16 cellular contexts compared by ENCODE assay signal in genomic region chr9:131436386-131436785, GRCh38. TPM values are rescaled to one million over a fixed set of nuclear protein-coding genes. Genes with fewer than 3 reads are reported as not detected.
DNase-seq lines count a peak whose midpoint lies in the region; ATAC-seq and TF ChIP-seq lines count a peak whose summit lies in the region.
"Had no signal": no experiment of that assay in that cellular context is flagged by ENCODE, and none has a peak within 500 bp of the region (broad histone marks: within the 10 kb centered on the region; RNA-seq: fewer than 3 reads in every experiment).

No MANE protein-coding gene starts in this region.

- H3K79me1 ChIP-seq in H9 (ENCODE audit: insufficient read depth, low read depth, low read length, poor library complexity, severe bottlenecking) (peaks cover 8% of the 10 kb centered on the region), trophoblast cell (ENCODE audit: low read length) (no peaks in the 10 kb centered on the region)

- whole genome bisulfite sequencing in H9 (ENCODE audit: extremely low coverage, insufficient read length, low lambda C conversion rate), result no CpG with 5 or more reads among the region's 12 CpGs
- 68 to 72% (median 70%) methylated on average over 12 of the region's 12 CpGs for WGBS in heart left ventricle, 4 donors
- no CpG with 5 or more reads among the region's 12 CpGs for WGBS in trophoblast cell (ENCODE audit: extremely low coverage, insufficient coverage, insufficient read length)

- H3K4ac ChIP-seq in H9 (ENCODE audit: low read depth, low read length) (no peak overlapping the region), trophoblast cell (ENCODE audit: low read depth, low read length) (peak overlapping the region; percentile 4)

- peak overlapping the region; percentile 85 to 94 (median 92) for H3K27ac Mint-ChIP-seq in H9
- H3K27ac Mint-ChIP-seq in activated naive CD8-positive, alpha-beta T cell treated with anti-CD3 and anti-CD28 coated beads, Interleukin-2, amount 50 U/mL, for 24 hours, result peak overlapping the region; percentile 33

- no peak for TF ChIP-seq POLR2A in heart left ventricle (IDR thresholded peaks at IDR 0.05)

- H3K14ac ChIP-seq in H9 (ENCODE audit: insufficient read depth, low read length) (peak overlapping the region; percentile 45; the same call in 1 of the 2 replicates), trophoblast cell (ENCODE audit: low read length) (no peak overlapping the region)

- no peak overlapping the region for H3K23ac ChIP-seq in H9 (ENCODE audit: insufficient read length, low read depth, low read length)
- H3K23ac ChIP-seq in trophoblast cell (ENCODE audit: low read length), result no peak overlapping the region

- H3K56ac ChIP-seq in H9 (ENCODE audit: insufficient read length, low read depth, low read length), result no peak overlapping the region

- intact Hi-C loops in heart left ventricle (cut with DNase I) (loop anchor here in 1 of 10 donors (5.0 kb wide), 1 partner anchor 44 kb away; the partner anchor contains the start of gene PRRC2B), posterior cingulate gyrus (cut with DNase I) (no loop called here)

- no peaks in the 10 kb centered on the region for H4K20me1 ChIP-seq in H9 (ENCODE audit: control insufficient read depth, insufficient read depth, insufficient read length)

- H3K9ac ChIP-seq in H9 (ENCODE audit: extremely low read depth, insufficient read length, low read length) (no peak overlapping the region), trophoblast cell (ENCODE audit: low read length) (no peak overlapping the region)

- H3K4me3 ChIP-seq in heart left ventricle, result peak overlapping the region in 1 of 12 donors; percentile 18
- no peak overlapping the region for H3K4me3 ChIP-seq in trophoblast cell (ENCODE audit: low read depth, low read length)
- H3K4me3 ChIP-seq: BLaER1 treated with 17β-estradiol and CSF1 and Interleukin-3, amounts not matched to agents 10 nM and 100 nM had no signal

- H3K27me3 Mint-ChIP-seq in H9 (ENCODE audit: low read depth), result no peaks in the 10 kb centered on the region
- no peaks in the 10 kb centered on the region for H3K27me3 Mint-ChIP-seq in activated naive CD8-positive, alpha-beta T cell treated with anti-CD3 and anti-CD28 coated beads, Interleukin-2, amount 50 U/mL, for 24 hours

- no peak overlapping the region for H2BK120ac ChIP-seq in H9 (ENCODE audit: low read depth, low read length, poor library complexity, severe bottlenecking)
- no peak overlapping the region for H2BK120ac ChIP-seq in trophoblast cell (ENCODE audit: insufficient read depth, low read length, poor library complexity)

- H2BK12ac ChIP-seq in H9 (ENCODE audit: insufficient read length, low read depth, low read length) (no peak overlapping the region), trophoblast cell (ENCODE audit: low read length) (no peak overlapping the region)

- H2BK15ac ChIP-seq in H9 (ENCODE audit: low read depth, low read length), result no peak overlapping the region

- H3K27ac ChIP-seq in H9 (ENCODE audit: insufficient read length, low read depth, low read length), result peak overlapping the region; percentile 64
- H3K27ac ChIP-seq in heart left ventricle, result peak overlapping the region in 8 of 12 donors; percentile 14 to 68 (median 29)
- H3K27ac ChIP-seq in trophoblast cell (ENCODE audit: low read depth, low read length), result no peak overlapping the region
- H3K27ac ChIP-seq: BLaER1 treated with 17β-estradiol and CSF1 and Interleukin-3, amounts not matched to agents 10 nM and 100 nM had no signal

- ATAC-seq in activated naive CD8-positive, alpha-beta T cell treated with anti-CD3 and anti-CD28 coated beads, Interleukin-2, amount 50 U/mL, for 24 hours, result no peak
- peak; percentile 75 to 83 (median 80) for ATAC-seq in heart left ventricle

- H3K4me1 ChIP-seq in H9 (ENCODE audit: insufficient read depth, low read length), result peaks cover 17% of the 10 kb centered on the region; the same call in 1 of the 2 replicates
- peaks cover 0 to 51% (median 29%) of the 10 kb centered on the region in 12 donors for H3K4me1 ChIP-seq in heart left ventricle
- peaks cover 8 to 9% of the 10 kb centered on the region in 2 experiments for H3K4me1 ChIP-seq in trophoblast cell (ENCODE audit: control insufficient read depth in 1 of 2, insufficient read depth in 2 of 2, low read length in 2 of 2)

- no peak overlapping the region for H2AK5ac ChIP-seq in H9 (ENCODE audit: insufficient read length, low read length)
- no peak overlapping the region for H2AK5ac ChIP-seq in trophoblast cell (ENCODE audit: low read length)

- H3K4me3 Mint-ChIP-seq in H9, result peak overlapping the region; percentile 28 to 47; a peak in 4 of 5 replicates
- H3K4me3 Mint-ChIP-seq in activated naive CD8-positive, alpha-beta T cell treated with anti-CD3 and anti-CD28 coated beads, Interleukin-2, amount 50 U/mL, for 24 hours, result no peak overlapping the region

- in situ Hi-C loops in KBM-7 (cut with MboI; ENCODE audit: low pct_unique_long_range_greater_than_20kb, low sequenced_read_pairs), result no loop called here

- no peak overlapping the region for H2BK20ac ChIP-seq in H9 (ENCODE audit: low read depth, low read length, poor library complexity, severe bottlenecking)

- H3K9me3 ChIP-seq in H9 (ENCODE audit: control insufficient read depth, low read depth, low read length) (no peaks in the 10 kb centered on the region), heart left ventricle (no peaks in the 10 kb centered on the region), trophoblast cell (ENCODE audit: insufficient read depth, low read depth, low read length) (no peaks in the 10 kb centered on the region)
- H3K9me3 ChIP-seq: BLaER1 treated with 17β-estradiol and CSF1 and Interleukin-3, amounts not matched to agents 10 nM and 100 nM had no signal

- H3K23me2 ChIP-seq in H9 (ENCODE audit: insufficient read length, low read depth, low read length, poor library complexity, severe bottlenecking), result no peaks in the 10 kb centered on the region

- H3K18ac ChIP-seq in H9 (ENCODE audit: insufficient read length, low read depth, low read length) (no peak overlapping the region), trophoblast cell (ENCODE audit: low read length) (no peak overlapping the region)

- H4K5ac ChIP-seq in H9 (ENCODE audit: insufficient read length, low read depth, low read length), result no peak overlapping the region

- no peak overlapping the region for H4K8ac ChIP-seq in H9 (replicated peaks; ENCODE audit: insufficient read length, low read depth, low read length)
- no peak overlapping the region for H4K8ac ChIP-seq in trophoblast cell (ENCODE audit: low read depth, low read length)

- H3K79me2 ChIP-seq in H9 (ENCODE audit: insufficient read depth, low read length) (peaks cover 17% of the 10 kb centered on the region), trophoblast cell (ENCODE audit: control insufficient read depth, insufficient read depth, low read length, poor library complexity) (peaks cover 2% of the 10 kb centered on the region)

- no peaks in the 10 kb centered on the region for H3K27me3 ChIP-seq in H9 (ENCODE audit: insufficient read depth, low read length)
- no peaks in the 10 kb centered on the region for H3K27me3 ChIP-seq in heart left ventricle
- no peaks in the 10 kb centered on the region for H3K27me3 ChIP-seq in trophoblast cell (ENCODE audit: insufficient read depth, low read length)
- H3K27me3 ChIP-seq: BLaER1 treated with 17β-estradiol and CSF1 and Interleukin-3, amounts not matched to agents 10 nM and 100 nM had no signal

- H3K36me3 ChIP-seq in heart left ventricle (peaks cover 0 to 99% (median 89%) of the 10 kb centered on the region in 9 donors), trophoblast cell (ENCODE audit: control insufficient read depth in 1 of 2, insufficient read depth in 2 of 2, low read length in 2 of 2) (peaks cover 53 to 77% of the 10 kb centered on the region in 2 experiments)

- H3K4me2 ChIP-seq in H9 (ENCODE audit: insufficient read depth, insufficient read length, low read length) (peak overlapping the region; percentile 9), trophoblast cell (ENCODE audit: low read length) (no peak overlapping the region)
- H3K4me2 ChIP-seq: BLaER1 treated with 17β-estradiol and CSF1 and Interleukin-3, amounts not matched to agents 10 nM and 100 nM had no signal

- H4K12ac ChIP-seq in trophoblast cell (ENCODE audit: low read depth, low read length), result no peak overlapping the region

- no peak overlapping the region for H3T11ph ChIP-seq in H9 (ENCODE audit: low read length)

- H3K9me3 Mint-ChIP-seq in H9, result no peaks in the 10 kb centered on the region
- H3K9me3 Mint-ChIP-seq in activated naive CD8-positive, alpha-beta T cell treated with anti-CD3 and anti-CD28 coated beads, Interleukin-2, amount 50 U/mL, for 24 hours, result no peaks in the 10 kb centered on the region

- H2AFZ ChIP-seq in H9 (ENCODE audit: low read length) (no peak overlapping the region), trophoblast cell (ENCODE audit: insufficient read depth, low read length, poor library complexity) (no peak overlapping the region)

- TF ChIP-seq CTCF in H9 (conservative IDR thresholded peaks at IDR 0.05) (no peak), heart left ventricle (IDR thresholded peaks at IDR 0.05) (no peak)

- no peak overlapping the region for H4K91ac ChIP-seq in H9 (ENCODE audit: insufficient read length, low read depth, low read length)
- no peak overlapping the region for H4K91ac ChIP-seq in trophoblast cell (ENCODE audit: low read depth, low read length)

- peaks cover 64 to 73% of the 10 kb centered on the region in 2 experiments for H3K4me1 Mint-ChIP-seq in H9
- peaks cover 25% of the 10 kb centered on the region for H3K4me1 Mint-ChIP-seq in activated naive CD8-positive, alpha-beta T cell treated with anti-CD3 and anti-CD28 coated beads, Interleukin-2, amount 50 U/mL, for 24 hours

- DNase-seq in H9 (peak; percentile 55), heart left ventricle (peak in 4 of 5 donors; percentile 45 to 86 (median 68)), trophoblast cell (no peak), T-helper 1 cell (no peak), KBM-7 (no peak), NCI-H2107 treated with DMSO at 0.1 percent for 48 hours (lab: John Stamatoyannopoulos, UW; ENCODE audit: unreplicated experiment) (no peak), posterior cingulate gyrus (no peak)
- DNase-seq in activated naive CD8-positive, alpha-beta T cell treated with anti-CD3 and anti-CD28 coated beads, Interleukin-2, amount 50 U/mL, for 24 hours, result no peak
- DNase-seq: DMS79; effector memory CD4-positive, alpha-beta T cell; foreskin fibroblast; islet precursor cell; NCI-H1105; NCI-H345; stimulated activated naive CD4-positive, alpha-beta T cell had no signal

- peaks cover 48 to 95% (median 90%) of the 10 kb centered on the region in 3 experiments for H3K36me3 Mint-ChIP-seq in H9 (ENCODE audit: insufficient read depth in 1 of 3, low read depth in 3 of 3)
- peaks cover 61% of the 10 kb centered on the region for H3K36me3 Mint-ChIP-seq in activated naive CD8-positive, alpha-beta T cell treated with anti-CD3 and anti-CD28 coated beads, Interleukin-2, amount 50 U/mL, for 24 hours (ENCODE audit: low read depth)

- no peak overlapping the region for H2BK5ac ChIP-seq in H9 (ENCODE audit: insufficient read length, low read length)
- no peak overlapping the region for H2BK5ac ChIP-seq in trophoblast cell (ENCODE audit: low read depth, low read length, poor library complexity)

RNA-seq across cellular contexts. Expression of gene PRRC2B, which starts 42.5 kb away (rescaled TPM):
- total RNA-seq in H9 (2021) (243 and 251 TPM in 2 replicates), heart left ventricle (100 to 1,000 TPM in 8 of 9 donors, 10 to 100 TPM in 1; 88.2 to 193 (median 126) TPM)
- polyA plus RNA-seq in heart left ventricle, result 10 to 100 TPM; 59.9 to 71.2 TPM
- 115 and 121 TPM in 2 replicates for polyA plus RNA-seq in trophoblast cell (2013)

Comparison
In these comparisons a context has a peak if more than half of its experiments do, and no peak if none do; other contexts are left out.
1. DNase-seq: peak in H9 (single experiment) and heart left ventricle (4 of 5); none in activated naive CD8-positive, alpha-beta T cell treated with anti-CD3 and anti-CD28 coated beads, Interleukin-2, amount 50 U/mL, for 24 hours (single experiment), trophoblast cell (0 of 2), T-helper 1 cell (0 of 5), KBM-7 (single experiment), NCI-H2107 treated with DMSO at 0.1 percent for 48 hours (single experiment) and posterior cingulate gyrus (0 of 10).